In the genomic region with DNA sequence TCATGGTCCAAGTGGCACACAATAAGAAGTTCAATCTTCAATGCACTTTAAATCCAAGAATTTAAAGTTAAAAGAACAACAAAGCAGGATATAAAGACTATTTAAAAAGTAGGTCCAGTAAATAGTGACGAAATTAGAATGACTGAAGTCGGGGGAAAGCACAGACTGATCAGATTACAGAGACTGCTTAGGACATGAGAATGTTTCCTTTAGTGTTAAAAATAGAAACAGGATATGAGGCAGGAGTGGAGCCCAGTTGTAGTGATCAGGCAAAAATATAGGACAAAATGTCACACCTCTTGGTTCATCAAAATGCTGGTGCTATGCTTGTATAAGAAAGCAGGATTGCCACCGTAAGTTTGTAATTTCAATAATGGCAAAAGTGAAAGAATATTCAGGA, we compare ENCODE assay signal across 12 cellular contexts. TPM values are rescaled to one million over a fixed set of nuclear protein-coding genes. Genes with fewer than 3 reads are reported as not detected.
DNase-seq lines count a peak whose midpoint lies in the region; ATAC-seq, FAIRE-seq and TF ChIP-seq lines count a peak whose summit lies in the region.
"Had no signal": no experiment of that assay in that cellular context is flagged by ENCODE, and none has a peak within 500 bp of the region (broad histone marks: within the 10 kb centered on the region; RNA-seq: fewer than 3 reads in every experiment).

No MANE protein-coding gene starts in this region.

- peaks cover 12% of the 10 kb centered on the region for H3K9me3 Mint-ChIP-seq in progenitor cell of endocrine pancreas (ENCODE audit: low read depth)

- H3K4me1 Mint-ChIP-seq in progenitor cell of endocrine pancreas (ENCODE audit: low read depth), result no peaks in the 10 kb centered on the region
- H3K4me1 Mint-ChIP-seq: naive B cell had no signal

- H3K79me2 ChIP-seq in parathyroid adenoma, result no peaks in the 10 kb centered on the region

- H3K27ac ChIP-seq in RWPE1 (no peak overlapping the region), parathyroid adenoma (no peak overlapping the region), small intestine (ENCODE audit: low read depth in 1 of 2, low read length in 1 of 2) (no peak overlapping the region)
- H3K27ac ChIP-seq: WERI-Rb-1 had no signal

- DNase-seq in ELR (ENCODE audit: low read depth) (peak; percentile 63), RWPE1 (ENCODE audit: low spot score) (peak; percentile 21), fibroblast of pulmonary artery (ENCODE audit: low read depth) (peak; percentile 36), progenitor cell of endocrine pancreas (ENCODE audit: low spot score, unreplicated experiment) (no peak), small intestine (no peak)
- DNase-seq: central memory CD4-positive, alpha-beta T cell; naive B cell; NCI-H1694; WERI-Rb-1 had no signal

- H3K27me3 ChIP-seq in parathyroid adenoma (ENCODE audit: control insufficient read depth, insufficient read depth, low read length), result no peaks in the 10 kb centered on the region
- no peaks in the 10 kb centered on the region for H3K27me3 ChIP-seq in small intestine (ENCODE audit: control insufficient read depth in 2 of 2, insufficient read depth in 2 of 2, low read length in 2 of 2)

- H3K27me3 Mint-ChIP-seq in progenitor cell of endocrine pancreas, result no peaks in the 10 kb centered on the region

- H3K9ac ChIP-seq in parathyroid adenoma, result no peak overlapping the region

- peak overlapping the region; percentile 16 for H2AFZ ChIP-seq in parathyroid adenoma

- TF ChIP-seq CTCF in RWPE1 (conservative IDR thresholded peaks at IDR 0.05; ENCODE audit: low read depth) (no peak), fibroblast of pulmonary artery (IDR thresholded peaks at IDR 0.05; ENCODE audit: low read length, missing control alignments) (no peak), parathyroid adenoma (IDR thresholded peaks at IDR 0.05) (no peak), progenitor cell of endocrine pancreas (IDR thresholded peaks at IDR 0.05; ENCODE audit: unreplicated experiment) (no peak)

- FAIRE-seq in small intestine (lab: Jason Lieb, UNC), result no peak

- peaks cover 3% of the 10 kb centered on the region for H3K36me3 Mint-ChIP-seq in progenitor cell of endocrine pancreas (ENCODE audit: insufficient read depth)

- H3K9me3 ChIP-seq in parathyroid adenoma (ENCODE audit: control insufficient read depth, low read length) (no peaks in the 10 kb centered on the region), small intestine (ENCODE audit: control insufficient read depth, low read depth) (no peaks in the 10 kb centered on the region)

- 35 to 67% (median 57%) methylated on average over 3 of the region's 3 CpGs for WGBS in small intestine, 3 donors

- H3K4me3 ChIP-seq in fibroblast of pulmonary artery (replicated peaks; ENCODE audit: low read depth, low read length), result no peak overlapping the region
- H3K4me3 ChIP-seq in parathyroid adenoma (ENCODE audit: low read depth, low read length), result no peak overlapping the region
- no peak overlapping the region for H3K4me3 ChIP-seq in small intestine (ENCODE audit: low read depth in 1 of 2, low read length in 2 of 2)

- H3K36me3 ChIP-seq in parathyroid adenoma (ENCODE audit: control insufficient read depth, insufficient read depth, low read length), result no peaks in the 10 kb centered on the region
- H3K36me3 ChIP-seq in small intestine (ENCODE audit: control insufficient read depth in 2 of 2, insufficient read depth in 2 of 2, low read length in 2 of 2), result no peaks in the 10 kb centered on the region
- H3K36me3 ChIP-seq: WERI-Rb-1 had no signal

- CTCF ChIA-PET in RWPE1 (lab: Yijun Ruan, JAX), result no interaction called here

- no peak overlapping the region for H3K27ac Mint-ChIP-seq in progenitor cell of endocrine pancreas
- H3K27ac Mint-ChIP-seq: naive B cell had no signal

- POLR2A ChIA-PET in RWPE1 (lab: Yijun Ruan, JAX; ENCODE audit: low non-redundant PET), result no interaction called here

- H3K4me1 ChIP-seq in parathyroid adenoma, result no peaks in the 10 kb centered on the region
- no peaks in the 10 kb centered on the region for H3K4me1 ChIP-seq in small intestine (ENCODE audit: control insufficient read depth in 2 of 2, insufficient read depth in 1 of 2, low read depth in 1 of 2, low read length in 1 of 2)

- H3K4me3 Mint-ChIP-seq in progenitor cell of endocrine pancreas (ENCODE audit: low read depth), result no peak overlapping the region
- H3K4me3 Mint-ChIP-seq: naive B cell had no signal

- H3K4me2 ChIP-seq in parathyroid adenoma (ENCODE audit: low read length), result peak overlapping the region; percentile 24

- ATAC-seq in GM18867 (IDR thresholded peaks at IDR 0.05; ENCODE audit: unreplicated experiment), result no peak
- ATAC-seq in GM18873 (IDR thresholded peaks at IDR 0.05; ENCODE audit: low FRiP score, unreplicated experiment), result no peak

RNA-seq across cellular contexts. Expression of a gene that starts 52.2 kb away (rescaled TPM):
- total RNA-seq in progenitor cell of endocrine pancreas, result 1.7 and 2.0 TPM in 2 replicates
- polyA plus RNA-seq in small intestine, result 100 to 1,000 TPM in 1 of 3 donors, 1 to 10 TPM in 2; 6.3 to 147 (median 6.5) TPM

Comparison
In these comparisons a context has a peak if more than half of its experiments do, and no peak if none do; other contexts are left out.
1. DNase-seq: peak in ELR (single experiment), RWPE1 (single experiment) and fibroblast of pulmonary artery (single experiment); none in progenitor cell of endocrine pancreas (single experiment) and small intestine (single experiment).